16 cellular contexts compared by ENCODE assay signal in the genomic region with DNA sequence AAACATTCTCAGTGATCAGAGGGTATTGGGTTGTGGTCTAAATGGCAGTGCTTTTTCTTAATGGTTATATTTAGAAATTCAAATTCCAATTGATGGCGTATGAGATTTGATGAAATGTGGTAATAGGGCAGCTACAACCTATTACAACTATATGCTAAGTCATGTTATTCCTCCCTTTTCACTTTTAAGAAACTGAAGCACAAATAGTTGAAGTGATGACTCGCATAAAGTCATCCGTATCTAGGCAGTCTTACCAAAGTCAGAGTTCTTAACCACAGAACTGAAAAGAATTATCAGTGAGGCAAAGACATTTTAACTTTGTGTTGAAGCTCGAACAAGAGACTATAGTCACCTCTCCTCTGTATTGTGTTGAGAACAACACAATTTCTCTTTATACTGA. TPM values are rescaled to one million over a fixed set of nuclear protein-coding genes. Genes with fewer than 3 reads are reported as not detected.
DNase-seq lines count a peak whose midpoint lies in the region; ATAC-seq and TF ChIP-seq lines count a peak whose summit lies in the region.
"Had no signal": no experiment of that assay in that cellular context is flagged by ENCODE, and none has a peak within 500 bp of the region (broad histone marks: within the 10 kb centered on the region; RNA-seq: fewer than 3 reads in every experiment).

No MANE protein-coding gene starts in this region.

- POLR2A ChIA-PET in GM10248 (lab: Yijun Ruan, JAX) = no interaction called here

- TF ChIP-seq CTCF in GM13977 (IDR thresholded peaks at IDR 0.05; ENCODE audit: extremely low read depth, insufficient read depth, missing control alignments) (no peak), GM10248 (IDR thresholded peaks at IDR 0.05; ENCODE audit: control extremely low read depth, extremely low read depth, low read depth, missing control alignments) (no peak)

- DNase-seq in A172 (ENCODE audit: low spot score) (peak; percentile 74), H4 (ENCODE audit: low spot score) (peak; percentile 19), fibroblast of peridontal ligament (ENCODE audit: extremely low read depth) (peak; percentile 88), OCI-M2 (lab: John Stamatoyannopoulos, UW; ENCODE audit: unreplicated experiment) (no peak), GM13977 (ENCODE audit: low spot score) (no peak), GM10248 (ENCODE audit: extremely low spot score) (no peak)
- DNase-seq in stimulated activated CD4-positive, alpha-beta T cell treated with anti-CD3 and anti-CD28 coated beads, Interleukin-4, amount 100 ng/mL, for 1 hour = no peak
- DNase-seq: activated T-cell treated with anti-CD3 and anti-CD28 coated beads, Interleukin-2, amount 50 U/mL, for 24 hours; foreskin melanocyte; GDM1; left colon; NCI-H1092; NCI-H524 had no signal

- in situ Hi-C loops in GM13977 (cut with MboI; ENCODE audit: low pct_unique_long_range_greater_than_20kb, low sequenced_read_pairs, unreplicated experiment) = loop anchor here (10.0 kb wide), 1 partner anchor 445 kb away; no protein-coding TSS in a partner anchor

- ATAC-seq in SK-N-SH treated with all-trans-retinoic acid at 6 μM for 48 hours = peak; percentile 55
- ATAC-seq: left colon had no signal

- CTCF ChIA-PET in GM10248 (lab: Yijun Ruan, JAX) = interaction anchor here (0.9 to 1.5 kb wide), 6 partner anchors 13 to 444 kb away, joined by 3 to 6 read pairs (median 4); no protein-coding TSS in a partner anchor

TF ChIP-seq in SK-N-SH treated with all-trans-retinoic acid at 6 μM for 48 hours, 23 proteins besides CTCF, POLR2A, EP300 and RAD21:
- TF ChIP-seq PPARA (CRISPR knock-in tag; IDR thresholded peaks at IDR 0.05; ENCODE audit: borderline replicate concordance) = no peak
- TF ChIP-seq ZNF70 (CRISPR knock-in tag; IDR thresholded peaks at IDR 0.05) = no peak
- TF ChIP-seq ISL1 (CRISPR knock-in tag; IDR thresholded peaks at IDR 0.05) = no peak
- TF ChIP-seq TCF4 (CRISPR knock-in tag; IDR thresholded peaks at IDR 0.05; ENCODE audit: borderline replicate concordance) = no peak
- TF ChIP-seq, protein P1, sequence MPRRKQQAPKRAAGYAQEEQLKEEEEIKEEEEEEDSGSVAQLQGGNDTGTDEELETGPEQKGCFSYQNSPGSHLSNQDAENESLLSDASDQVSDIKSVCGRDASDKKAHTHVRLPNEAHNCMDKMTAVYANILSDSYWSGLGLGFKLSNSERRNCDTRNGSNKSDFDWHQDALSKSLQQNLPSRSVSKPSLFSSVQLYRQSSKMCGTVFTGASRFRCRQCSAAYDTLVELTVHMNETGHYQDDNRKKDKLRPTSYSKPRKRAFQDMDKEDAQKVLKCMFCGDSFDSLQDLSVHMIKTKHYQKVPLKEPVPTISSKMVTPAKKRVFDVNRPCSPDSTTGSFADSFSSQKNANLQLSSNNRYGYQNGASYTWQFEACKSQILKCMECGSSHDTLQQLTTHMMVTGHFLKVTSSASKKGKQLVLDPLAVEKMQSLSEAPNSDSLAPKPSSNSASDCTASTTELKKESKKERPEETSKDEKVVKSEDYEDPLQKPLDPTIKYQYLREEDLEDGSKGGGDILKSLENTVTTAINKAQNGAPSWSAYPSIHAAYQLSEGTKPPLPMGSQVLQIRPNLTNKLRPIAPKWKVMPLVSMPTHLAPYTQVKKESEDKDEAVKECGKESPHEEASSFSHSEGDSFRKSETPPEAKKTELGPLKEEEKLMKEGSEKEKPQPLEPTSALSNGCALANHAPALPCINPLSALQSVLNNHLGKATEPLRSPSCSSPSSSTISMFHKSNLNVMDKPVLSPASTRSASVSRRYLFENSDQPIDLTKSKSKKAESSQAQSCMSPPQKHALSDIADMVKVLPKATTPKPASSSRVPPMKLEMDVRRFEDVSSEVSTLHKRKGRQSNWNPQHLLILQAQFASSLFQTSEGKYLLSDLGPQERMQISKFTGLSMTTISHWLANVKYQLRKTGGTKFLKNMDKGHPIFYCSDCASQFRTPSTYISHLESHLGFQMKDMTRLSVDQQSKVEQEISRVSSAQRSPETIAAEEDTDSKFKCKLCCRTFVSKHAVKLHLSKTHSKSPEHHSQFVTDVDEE (CRISPR knock-in tag; IDR thresholded peaks at IDR 0.05) = no peak
- TF ChIP-seq ESRRG (CRISPR knock-in tag; IDR thresholded peaks at IDR 0.05) = no peak
- TF ChIP-seq, protein P2, sequence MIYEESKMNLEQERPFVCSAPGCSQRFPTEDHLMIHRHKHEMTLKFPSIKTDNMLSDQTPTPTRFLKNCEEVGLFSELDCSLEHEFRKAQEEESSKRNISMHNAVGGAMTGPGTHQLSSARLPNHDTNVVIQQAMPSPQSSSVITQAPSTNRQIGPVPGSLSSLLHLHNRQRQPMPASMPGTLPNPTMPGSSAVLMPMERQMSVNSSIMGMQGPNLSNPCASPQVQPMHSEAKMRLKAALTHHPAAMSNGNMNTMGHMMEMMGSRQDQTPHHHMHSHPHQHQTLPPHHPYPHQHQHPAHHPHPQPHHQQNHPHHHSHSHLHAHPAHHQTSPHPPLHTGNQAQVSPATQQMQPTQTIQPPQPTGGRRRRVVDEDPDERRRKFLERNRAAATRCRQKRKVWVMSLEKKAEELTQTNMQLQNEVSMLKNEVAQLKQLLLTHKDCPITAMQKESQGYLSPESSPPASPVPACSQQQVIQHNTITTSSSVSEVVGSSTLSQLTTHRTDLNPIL (CRISPR knock-in tag; IDR thresholded peaks at IDR 0.05; ENCODE audit: low read depth) = no peak
- TF ChIP-seq, protein P3, sequence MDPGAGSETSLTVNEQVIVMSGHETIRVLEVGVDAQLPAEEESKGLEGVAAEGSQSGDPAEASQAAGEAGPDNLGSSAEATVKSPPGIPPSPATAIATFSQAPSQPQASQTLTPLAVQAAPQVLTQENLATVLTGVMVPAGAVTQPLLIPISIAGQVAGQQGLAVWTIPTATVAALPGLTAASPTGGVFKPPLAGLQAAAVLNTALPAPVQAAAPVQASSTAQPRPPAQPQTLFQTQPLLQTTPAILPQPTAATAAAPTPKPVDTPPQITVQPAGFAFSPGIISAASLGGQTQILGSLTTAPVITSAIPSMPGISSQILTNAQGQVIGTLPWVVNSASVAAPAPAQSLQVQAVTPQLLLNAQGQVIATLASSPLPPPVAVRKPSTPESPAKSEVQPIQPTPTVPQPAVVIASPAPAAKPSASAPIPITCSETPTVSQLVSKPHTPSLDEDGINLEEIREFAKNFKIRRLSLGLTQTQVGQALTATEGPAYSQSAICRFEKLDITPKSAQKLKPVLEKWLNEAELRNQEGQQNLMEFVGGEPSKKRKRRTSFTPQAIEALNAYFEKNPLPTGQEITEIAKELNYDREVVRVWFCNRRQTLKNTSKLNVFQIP (CRISPR knock-in tag; IDR thresholded peaks at IDR 0.05; ENCODE audit: borderline replicate concordance, low read depth) = no peak
- no peak for TF ChIP-seq OSR1 (CRISPR knock-in tag; IDR thresholded peaks at IDR 0.05)
- TF ChIP-seq ARNTL (CRISPR knock-in tag; IDR thresholded peaks at IDR 0.05; ENCODE audit: borderline replicate concordance, low read depth) = no peak
- TF ChIP-seq, protein P4, sequence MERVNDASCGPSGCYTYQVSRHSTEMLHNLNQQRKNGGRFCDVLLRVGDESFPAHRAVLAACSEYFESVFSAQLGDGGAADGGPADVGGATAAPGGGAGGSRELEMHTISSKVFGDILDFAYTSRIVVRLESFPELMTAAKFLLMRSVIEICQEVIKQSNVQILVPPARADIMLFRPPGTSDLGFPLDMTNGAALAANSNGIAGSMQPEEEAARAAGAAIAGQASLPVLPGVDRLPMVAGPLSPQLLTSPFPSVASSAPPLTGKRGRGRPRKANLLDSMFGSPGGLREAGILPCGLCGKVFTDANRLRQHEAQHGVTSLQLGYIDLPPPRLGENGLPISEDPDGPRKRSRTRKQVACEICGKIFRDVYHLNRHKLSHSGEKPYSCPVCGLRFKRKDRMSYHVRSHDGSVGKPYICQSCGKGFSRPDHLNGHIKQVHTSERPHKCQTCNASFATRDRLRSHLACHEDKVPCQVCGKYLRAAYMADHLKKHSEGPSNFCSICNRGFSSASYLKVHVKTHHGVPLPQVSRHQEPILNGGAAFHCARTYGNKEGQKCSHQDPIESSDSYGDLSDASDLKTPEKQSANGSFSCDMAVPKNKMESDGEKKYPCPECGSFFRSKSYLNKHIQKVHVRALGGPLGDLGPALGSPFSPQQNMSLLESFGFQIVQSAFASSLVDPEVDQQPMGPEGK (CRISPR knock-in tag; IDR thresholded peaks at IDR 0.05; ENCODE audit: borderline replicate concordance) = no peak
- TF ChIP-seq ZFP30 (CRISPR knock-in tag; IDR thresholded peaks at IDR 0.05) = no peak
- no peak for TF ChIP-seq ZFP3 (CRISPR knock-in tag; IDR thresholded peaks at IDR 0.05)
- no peak for TF ChIP-seq ZNF565 (CRISPR knock-in tag; conservative IDR thresholded peaks at IDR 0.05; ENCODE audit: low read depth)
- TF ChIP-seq ZNF8 (CRISPR knock-in tag; IDR thresholded peaks at IDR 0.05) = no peak
- TF ChIP-seq, protein P5, sequence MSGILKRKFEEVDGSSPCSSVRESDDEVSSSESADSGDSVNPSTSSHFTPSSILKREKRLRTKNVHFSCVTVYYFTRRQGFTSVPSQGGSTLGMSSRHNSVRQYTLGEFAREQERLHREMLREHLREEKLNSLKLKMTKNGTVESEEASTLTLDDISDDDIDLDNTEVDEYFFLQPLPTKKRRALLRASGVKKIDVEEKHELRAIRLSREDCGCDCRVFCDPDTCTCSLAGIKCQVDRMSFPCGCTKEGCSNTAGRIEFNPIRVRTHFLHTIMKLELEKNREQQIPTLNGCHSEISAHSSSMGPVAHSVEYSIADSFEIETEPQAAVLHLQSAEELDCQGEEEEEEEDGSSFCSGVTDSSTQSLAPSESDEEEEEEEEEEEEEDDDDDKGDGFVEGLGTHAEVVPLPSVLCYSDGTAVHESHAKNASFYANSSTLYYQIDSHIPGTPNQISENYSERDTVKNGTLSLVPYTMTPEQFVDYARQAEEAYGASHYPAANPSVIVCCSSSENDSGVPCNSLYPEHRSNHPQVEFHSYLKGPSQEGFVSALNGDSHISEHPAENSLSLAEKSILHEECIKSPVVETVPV (CRISPR knock-in tag; IDR thresholded peaks at IDR 0.05) = no peak
- no peak for TF ChIP-seq TOX (CRISPR knock-in tag; IDR thresholded peaks at IDR 0.05; ENCODE audit: borderline replicate concordance)
- no peak for TF ChIP-seq BACH2 (CRISPR knock-in tag; IDR thresholded peaks at IDR 0.05; ENCODE audit: borderline replicate concordance)

RNA-seq across cellular contexts. Expression of a gene that starts 28.2 kb away (rescaled TPM):
- not detected in 2 replicates for total RNA-seq in A172 (2014; rRNA removed; shearing (Covaris generic))
- total RNA-seq in H4 (2014; rRNA removed; shearing (Covaris generic)) = not detected in 2 replicates
- total RNA-seq: B cell, SJSA1 had no signal

Comparison
In these comparisons a context has a peak if more than half of its experiments do, and no peak if none do; other contexts are left out.
1. DNase-seq: peak in A172 (single experiment), H4 (single experiment) and fibroblast of peridontal ligament (single experiment); none in stimulated activated CD4-positive, alpha-beta T cell treated with anti-CD3 and anti-CD28 coated beads, Interleukin-4, amount 100 ng/mL, for 1 hour (single experiment), OCI-M2 (single experiment), GM13977 (single experiment) and GM10248 (single experiment).